ENCODE assay signal across 15 cellular contexts in the genomic region with DNA sequence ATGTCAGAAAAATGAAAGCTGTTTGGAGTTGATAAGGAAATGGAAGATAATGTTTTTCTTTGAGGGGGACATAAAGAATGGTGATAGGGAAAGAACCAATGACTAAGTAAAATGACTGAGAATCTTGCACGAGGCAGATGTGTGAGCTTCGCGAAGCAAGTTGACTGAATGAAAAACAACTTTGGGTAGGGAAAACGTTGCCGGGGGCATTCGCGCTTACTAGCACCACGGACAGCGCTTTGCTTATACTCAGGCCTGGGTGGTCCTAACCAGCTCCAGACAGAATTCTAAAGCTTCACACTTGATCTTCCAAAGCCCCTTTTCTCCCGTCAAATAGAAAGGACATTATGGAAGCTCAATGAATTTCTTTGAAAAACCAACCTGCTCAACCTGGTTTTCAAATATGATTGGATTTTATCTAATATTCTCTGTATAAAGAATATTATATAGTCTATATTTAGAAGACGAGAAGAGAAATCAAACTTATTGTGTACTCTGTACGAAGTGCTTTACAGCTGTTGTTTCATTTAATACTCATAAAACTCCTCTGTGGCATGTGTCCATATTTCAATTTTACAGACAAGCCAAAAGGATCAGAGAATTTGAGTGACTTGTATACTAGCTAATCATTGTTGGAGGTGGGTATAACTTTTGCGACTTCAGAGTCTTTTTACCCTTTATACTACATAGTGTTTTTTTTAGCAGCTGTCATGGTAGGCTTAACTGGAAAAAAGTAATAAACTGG. TPM values are rescaled to one million over a fixed set of nuclear protein-coding genes. Genes with fewer than 3 reads are reported as not detected.
A peak's percentile ranks its signal among the peaks of the same experiment; 100 is the strongest.
DNase-seq lines count a peak whose midpoint lies in the region; TF ChIP-seq lines count a peak whose summit lies in the region.
"Had no signal": no experiment of that assay in that cellular context is flagged by ENCODE, and none has a peak within 500 bp of the region (broad histone marks: within the 10 kb centered on the region; RNA-seq: fewer than 3 reads in every experiment).

No MANE protein-coding gene starts in this region.

- H3K4me2 ChIP-seq in GM23248 (ENCODE audit: unreplicated experiment) = no peak overlapping the region
- H3K4me2 ChIP-seq in mesendoderm (ENCODE audit: low read length) = no peak overlapping the region
- H3K4me2 ChIP-seq: BLaER1 treated with 17β-estradiol and CSF1 and Interleukin-3, amounts not matched to agents 10 nM and 100 nM had no signal

- H3K9me3 ChIP-seq in GM23248 (ENCODE audit: low read depth) = no peaks in the 10 kb centered on the region

- H3K4ac ChIP-seq in mesendoderm (ENCODE audit: low read depth, low read length) = no peak overlapping the region

- H3K9ac ChIP-seq in GM23248 (no peak overlapping the region), mesendoderm (ENCODE audit: low read length) (no peak overlapping the region)
- H3K9ac ChIP-seq: BLaER1 treated with 17β-estradiol and CSF1 and Interleukin-3, amounts not matched to agents 10 nM and 100 nM had no signal

- TF ChIP-seq CTCF in LNCaP clone FGC (IDR thresholded peaks at IDR 0.05; ENCODE audit: control insufficient read depth, extremely low read depth, insufficient read depth) = no peak

- H3K27me3 ChIP-seq in GM23248 (replicated peaks; ENCODE audit: insufficient read depth) = no peaks in the 10 kb centered on the region
- no peaks in the 10 kb centered on the region for H3K27me3 ChIP-seq in mesendoderm (ENCODE audit: insufficient read depth, low read length, poor library complexity)

- H3K79me2 ChIP-seq in GM23248 (ENCODE audit: insufficient read depth) (peaks cover 20% of the 10 kb centered on the region), mesendoderm (ENCODE audit: control insufficient read depth, insufficient read depth, low read length) (no peaks in the 10 kb centered on the region)

- peaks cover 13% of the 10 kb centered on the region for H3F3A ChIP-seq in GM23248 (ENCODE audit: insufficient read depth)

- no peak overlapping the region for H3K23ac ChIP-seq in mesendoderm (ENCODE audit: low read length)

- DNase-seq in GM23248 = peak; percentile 56
- DNase-seq in LNCaP clone FGC (ENCODE audit: low read depth) = peak; percentile 75
- DNase-seq in dermis blood vessel endothelial cell = peak; percentile 64
- DNase-seq in mesendoderm = peak; percentile 67
- DNase-seq in activated T-cell treated with anti-CD3 and anti-CD28 coated beads for 4 hours = no peak
- DNase-seq in effector CD4-positive, alpha-beta T cell = no peak
- DNase-seq in T1000 (lab: John Stamatoyannopoulos, UW) = no peak
- DNase-seq: activated T-cell treated with anti-CD3 and anti-CD28 coated beads, Interleukin-2, amount 50 U/mL, for 72 hours; GDM1; immature natural killer cell; KG1; NCI-H1694 treated with DMSO at 0.1 percent for 48 hours; SHP77 had no signal

- no peaks in the 10 kb centered on the region for H3K9me2 ChIP-seq in GM23248 (ENCODE audit: insufficient read depth)

- no peak overlapping the region for H2BK15ac ChIP-seq in mesendoderm (replicated peaks; ENCODE audit: low read depth)

- H3K4me3 ChIP-seq in GM23248 = no peak overlapping the region
- H3K4me3 ChIP-seq in LNCaP clone FGC (ENCODE audit: low read depth, low read length) = no peak overlapping the region
- H3K4me3 ChIP-seq in mesendoderm (ENCODE audit: low read length) = no peak overlapping the region
- H3K4me3 ChIP-seq: BLaER1 treated with 17β-estradiol and CSF1 and Interleukin-3, amounts not matched to agents 10 nM and 100 nM had no signal

- no peak overlapping the region for H3K27ac ChIP-seq in GM23248
- no peak overlapping the region for H3K27ac ChIP-seq in mesendoderm (ENCODE audit: low read depth, low read length)
- H3K27ac ChIP-seq: BLaER1 treated with 17β-estradiol and CSF1 and Interleukin-3, amounts not matched to agents 10 nM and 100 nM; VCaP had no signal

- no peak overlapping the region for H4K8ac ChIP-seq in mesendoderm (ENCODE audit: low read depth, low read length)

- in situ Hi-C loops in GM23248 (cut with MboI) = no loop called here

- H4K20me1 ChIP-seq in GM23248 (ENCODE audit: insufficient read depth) = no peaks in the 10 kb centered on the region

- H3K18ac ChIP-seq in mesendoderm (ENCODE audit: low read length) = no peak overlapping the region

- no peaks in the 10 kb centered on the region for H3K36me3 ChIP-seq in GM23248 (ENCODE audit: low read depth)
- H3K36me3 ChIP-seq in mesendoderm (ENCODE audit: control insufficient read depth, insufficient read depth, low read length) = no peaks in the 10 kb centered on the region

- H3K4me1 ChIP-seq in GM23248 (ENCODE audit: insufficient read depth) (peaks cover 25% of the 10 kb centered on the region), mesendoderm (ENCODE audit: control insufficient read depth, low read depth, low read length) (no peaks in the 10 kb centered on the region)

- no peak overlapping the region for H2AK5ac ChIP-seq in mesendoderm (ENCODE audit: low read length)

- no peak overlapping the region for H2BK5ac ChIP-seq in mesendoderm (ENCODE audit: low read length)

- H2AFZ ChIP-seq in GM23248 = no peak overlapping the region

- H3K56ac ChIP-seq in mesendoderm (ENCODE audit: low read length) = no peak overlapping the region

- H2BK120ac ChIP-seq in mesendoderm (ENCODE audit: low read depth, low read length) = no peak overlapping the region

- H3K79me1 ChIP-seq in mesendoderm (ENCODE audit: low read length) = no peaks in the 10 kb centered on the region

- no peak overlapping the region for H4K5ac ChIP-seq in mesendoderm (ENCODE audit: low read length)

- WGBS in GM23248 (ENCODE audit: low coverage in 1 of 2, low lambda C conversion rate in 2 of 2, missing lambda C conversion rate in 2 of 2), 2 experiments = 33 to 39% methylated on average over 13 of the region's 13 CpGs
- no CpG with 5 or more reads among the region's 13 CpGs for WGBS in mesendoderm (ENCODE audit: extremely low coverage, insufficient coverage, low lambda C conversion rate)

RNA-seq across cellular contexts. Expression of a gene that starts 1.9 kb away (rescaled TPM):
- 5.3 and 10.6 TPM in 2 replicates for total RNA-seq in GM23248 (2014; rRNA removed; shearing (Covaris generic))
- polyA plus RNA-seq in GM23248 (2016; fragmentation: Nextera tagmentation; extraction: Ambion mirVana) = 6.7 and 8.9 TPM in 2 replicates
- 1.9 and 2.4 TPM in 2 replicates for total RNA-seq in dermis blood vessel endothelial cell
- 1.0 TPM for polyA plus RNA-seq in mesendoderm (2013, experiment 1 of 2)
- 1.3 TPM for polyA plus RNA-seq in mesendoderm (2013, experiment 2 of 2)

RNA-seq across cellular contexts. Expression of a gene that starts 16.5 kb away (rescaled TPM):
- total RNA-seq in GM23248 (2014; rRNA removed; shearing (Covaris generic)) = 1.3 and 4.1 TPM in 2 replicates
- 0.58 and 0.61 TPM in 2 replicates for polyA plus RNA-seq in GM23248 (2016; fragmentation: Nextera tagmentation; extraction: Ambion mirVana)
- total RNA-seq in dermis blood vessel endothelial cell = 0.28 and 2.2 TPM in 2 replicates
- 0.10 TPM for polyA plus RNA-seq in mesendoderm (2013, experiment 1 of 2)
- polyA plus RNA-seq in mesendoderm (2013, experiment 2 of 2) = 0.06 TPM

RNA-seq across cellular contexts. Expression of a gene that starts 16.9 kb away (rescaled TPM):
- total RNA-seq in GM23248 (2014; rRNA removed; shearing (Covaris generic)) = 18.1 and 27.3 TPM in 2 replicates
- polyA plus RNA-seq in GM23248 (2016; fragmentation: Nextera tagmentation; extraction: Ambion mirVana) = 42.2 and 43.6 TPM in 2 replicates
- total RNA-seq in dermis blood vessel endothelial cell = 1.0 and 1.3 TPM in 2 replicates
- polyA plus RNA-seq in mesendoderm (2013, experiment 1 of 2) = 1.2 TPM
- polyA plus RNA-seq in mesendoderm (2013, experiment 2 of 2) = 1.2 TPM

Comparison
In these comparisons a context has a peak if more than half of its experiments do, and no peak if none do; other contexts are left out.
1. DNase-seq: peak in GM23248 (single experiment), LNCaP clone FGC (single experiment), dermis blood vessel endothelial cell (single experiment) and mesendoderm (single experiment); none in activated T-cell treated with anti-CD3 and anti-CD28 coated beads for 4 hours (single experiment), effector CD4-positive, alpha-beta T cell (single experiment) and T1000 (single experiment).